ENCODE assay signal across 20 cellular contexts in the genomic region with DNA sequence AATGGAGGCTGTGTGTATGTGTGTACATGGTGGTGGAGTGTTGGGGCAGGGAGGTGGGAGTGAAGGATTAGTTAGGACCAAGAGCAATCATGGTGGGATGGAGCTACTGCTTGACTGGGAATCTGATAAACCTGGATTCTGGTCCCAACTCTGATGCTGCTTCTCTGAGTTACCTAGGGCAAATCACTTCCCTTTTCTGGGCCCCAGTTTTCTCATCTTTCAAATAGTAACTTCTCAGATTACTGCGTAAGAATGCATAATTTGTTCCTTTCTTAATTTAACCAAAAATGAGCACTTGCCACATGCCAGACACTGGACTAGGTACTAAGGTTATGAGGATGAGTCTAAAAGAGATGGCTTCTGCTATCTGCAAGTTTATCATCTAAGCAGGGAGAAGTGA.
"Had no signal": no experiment of that assay in that cellular context is flagged by ENCODE, and none has a peak within 500 bp of the region (broad histone marks: within the 10 kb centered on the region; RNA-seq: fewer than 3 reads in every experiment).

No MANE protein-coding gene starts in this region.

- H3K27ac Mint-ChIP-seq: activated CD4-positive, alpha-beta memory T cell treated with anti-CD3 and anti-CD28 coated beads, Interleukin-2, amount 10 ng/mL, durations not matched to agents 7 days and 5 days; type B pancreatic cell; WTC11 had no signal

- H3K4me1 Mint-ChIP-seq: activated CD4-positive, alpha-beta memory T cell treated with anti-CD3 and anti-CD28 coated beads, Interleukin-2, amount 10 ng/mL, durations not matched to agents 7 days and 5 days had no signal

- H3K36me3 ChIP-seq: colonic mucosa, prostate gland had no signal

- H3K9me3 Mint-ChIP-seq: activated CD4-positive, alpha-beta memory T cell treated with anti-CD3 and anti-CD28 coated beads, Interleukin-2, amount 10 ng/mL, durations not matched to agents 7 days and 5 days; activated naive CD8-positive, alpha-beta T cell treated with anti-CD3 and anti-CD28 coated beads, Interleukin-2, amount 10 ng/mL, durations not matched to agents 7 days and 5 days; activated T-cell treated with anti-CD3 and anti-CD28 coated beads, Interleukin-2, amount 50 U/mL, for 4 hours; brain; type B pancreatic cell; WTC11 had no signal

- H3K4me3 ChIP-seq: colonic mucosa, lower lobe of right lung, prostate gland, stomach, testis had no signal

- DNase-seq: activated CD4-positive, alpha-beta memory T cell treated with anti-CD3 and anti-CD28 coated beads, Interleukin-2, amount 10 ng/mL, durations not matched to agents 7 days and 5 days; activated CD4-positive, alpha-beta T cell treated with anti-CD3 and anti-CD28 coated beads for 48 hours; activated gamma-delta T cell; activated naive CD8-positive, alpha-beta T cell treated with anti-CD3 and anti-CD28 coated beads, Interleukin-2, amount 10 ng/mL, durations not matched to agents 7 days and 5 days; activated T-cell treated with anti-CD3 and anti-CD28 coated beads, Interleukin-2, amount 50 U/mL, for 4 hours; central memory CD4-positive, alpha-beta T cell; colonic mucosa; erythroblast; foreskin melanocyte; glutamatergic neuron; hippocampal formation; lower lobe of right lung; right cardiac atrium; stomach; testis had no signal

- H3K36me3 Mint-ChIP-seq: brain, type B pancreatic cell, WTC11 had no signal

- H3K27me3 Mint-ChIP-seq: activated CD4-positive, alpha-beta memory T cell treated with anti-CD3 and anti-CD28 coated beads, Interleukin-2, amount 10 ng/mL, durations not matched to agents 7 days and 5 days; activated naive CD8-positive, alpha-beta T cell treated with anti-CD3 and anti-CD28 coated beads, Interleukin-2, amount 10 ng/mL, durations not matched to agents 7 days and 5 days; type B pancreatic cell had no signal

- ATAC-seq: activated T-cell treated with anti-CD3 and anti-CD28 coated beads, Interleukin-2, amount 50 U/mL, for 4 hours; lower lobe of right lung; right cardiac atrium; WTC11 had no signal

- H3K9me3 ChIP-seq: colonic mucosa, lower lobe of right lung, prostate gland, stomach, testis had no signal

- H3K27me3 ChIP-seq: colonic mucosa, stomach, testis had no signal

- H3K4me3 Mint-ChIP-seq: activated CD4-positive, alpha-beta memory T cell treated with anti-CD3 and anti-CD28 coated beads, Interleukin-2, amount 10 ng/mL, durations not matched to agents 7 days and 5 days; activated naive CD8-positive, alpha-beta T cell treated with anti-CD3 and anti-CD28 coated beads, Interleukin-2, amount 10 ng/mL, durations not matched to agents 7 days and 5 days; activated T-cell treated with anti-CD3 and anti-CD28 coated beads, Interleukin-2, amount 50 U/mL, for 4 hours; brain; neural crest cell; type B pancreatic cell; WTC11 had no signal

- H3K27ac ChIP-seq: colonic mucosa, lower lobe of right lung, prostate gland, stomach, testis had no signal

- H3K4me1 ChIP-seq: colonic mucosa, lower lobe of right lung, prostate gland, testis had no signal
